Comparison of ENCODE assay signal across 26 cellular contexts in genomic region chr6:131852200-131852599, GRCh38.
"Had no signal": no experiment of that assay in that cellular context is flagged by ENCODE, and none has a peak within 500 bp of the region (broad histone marks: within the 10 kb centered on the region; RNA-seq: fewer than 3 reads in every experiment).

No MANE protein-coding gene starts in this region.

- H3K27me3 ChIP-seq: stomach, suprapubic skin, testis, thyroid gland, tibial artery, tibial nerve, transverse colon, upper lobe of right lung, uterus, vagina had no signal

- FAIRE-seq: urothelium cell line had no signal

- H3K36me3 ChIP-seq: upper lobe of right lung, uterus, vagina had no signal

- H3K27ac ChIP-seq: stomach, suprapubic skin, testis, thoracic aorta, thyroid gland, tibial artery, tibial nerve, transverse colon, upper lobe of right lung, uterus, vagina had no signal

- ATAC-seq: stimulated activated effector memory CD8-positive, alpha-beta T cell treated with anti-CD3 and anti-CD28 coated beads, Interleukin-12 subunit alpha, Interleukin-12 subunit beta, amount 100 ng/mL, for 72 hours; stimulated activated memory B cell treated with anti-CD40 and anti-IgM and Interleukin-4, amounts not matched to agents 10 μg/mL and 1 μg/mL and 100 μg/mL, for 72 hours; stimulated activated naive B cell treated with anti-CD40 and anti-IgM and Interleukin-4, amounts not matched to agents 10 μg/mL and 1 μg/mL and 100 μg/mL, for 72 hours; stimulated activated naive CD8-positive, alpha-beta T cell treated with anti-CD3 and anti-CD28 coated beads, Interleukin-15, amount 100 ng/mL, for 72 hours; stimulated activated naive CD8-positive, alpha-beta T cell treated with anti-CD3 and anti-CD28 coated beads, Interleukin-15, Interleukin-2, amounts not matched to agents 100 U/mL and 50 U/mL, for 24 hours; upper lobe of right lung had no signal

- H3K9me3 ChIP-seq: stomach, suprapubic skin, testis, thoracic aorta, thyroid gland, tibial artery, tibial nerve, transverse colon, upper lobe of right lung, uterus, vagina had no signal

- H3K4me1 ChIP-seq: stomach, suprapubic skin, testis, thyroid gland, tibial artery, tibial nerve, transverse colon, upper lobe of right lung, uterus, vagina had no signal

- H3K4me3 ChIP-seq: stomach, suprapubic skin, testis, thoracic aorta, thyroid gland, tibial artery, tibial nerve, transverse colon, upper lobe of right lung, uterus, vagina had no signal

- DNase-seq: stimulated activated CD4-positive, alpha-beta T cell treated with anti-CD3 and anti-CD28 coated beads, Interleukin-2, amount 100 ng/mL, for 48 hours; stimulated activated CD4-positive, alpha-beta T cell treated with anti-CD3 and anti-CD28 coated beads, Interleukin-4, amount 100 ng/mL, for 1 hour; stimulated activated CD4-positive, alpha-beta T cell treated with anti-CD3 and anti-CD28 coated beads, Interleukin-4, amount 100 ng/mL, for 24 hours; stimulated activated CD4-positive, alpha-beta T cell treated with anti-CD3 and anti-CD28 coated beads, Interleukin-4, amount 100 ng/mL, for 4 hours; stimulated activated CD8-positive, alpha-beta memory T cell treated with anti-CD3 and anti-CD28 coated beads, Interleukin-4, amount 100 ng/mL, for 48 hours; stimulated activated naive B cell treated with anti-CD40 and anti-IgM and Interleukin-4, amounts not matched to agents 10 μg/mL and 1 μg/mL and 100 μg/mL, for 72 hours; stimulated activated naive CD4-positive, alpha-beta T cell; stimulated activated naive CD4-positive, alpha-beta T cell treated with Interleukin-2 at 50 U/mL for 16 hours; stimulated activated naive CD8-positive, alpha-beta T cell treated with anti-CD3 and anti-CD28 coated beads, Interleukin-15, amount 100 ng/mL, for 72 hours; stimulated activated naive CD8-positive, alpha-beta T cell treated with anti-CD3 and anti-CD28 coated beads, Interleukin-15, Interleukin-2, amounts not matched to agents 100 U/mL and 50 U/mL, for 24 hours; stomach; substantia nigra; testis; thyroid gland; tibial artery; transverse colon; trophoblast cell; upper lobe of right lung; uterus had no signal
